In the genomic region with DNA sequence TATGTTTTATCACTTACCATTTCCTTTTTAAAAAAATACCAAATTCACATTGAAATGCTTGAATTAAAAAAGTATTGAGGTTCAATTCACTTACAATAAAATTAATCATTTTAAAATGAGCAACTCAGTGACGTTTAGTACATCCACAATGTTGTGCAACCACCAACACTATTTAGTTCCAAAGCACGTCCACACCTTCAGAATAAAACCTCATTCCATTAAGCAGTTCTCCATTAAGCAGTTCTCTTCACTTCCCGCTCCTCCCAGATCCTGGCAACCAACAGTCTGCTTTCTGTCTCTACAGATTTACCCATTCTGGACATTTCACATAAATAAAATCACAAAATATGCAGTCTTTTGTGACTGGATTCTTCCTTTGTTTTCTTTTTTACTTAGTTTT, we compare ENCODE assay signal across 25 cellular contexts. TPM values are rescaled to one million over a fixed set of nuclear protein-coding genes. Genes with fewer than 3 reads are reported as not detected.
"Had no signal": no experiment of that assay in that cellular context is flagged by ENCODE, and none has a peak within 500 bp of the region (broad histone marks: within the 10 kb centered on the region; RNA-seq: fewer than 3 reads in every experiment).

No MANE protein-coding gene starts in this region.

- H3K4me1 ChIP-seq: left lung, lower lobe of right lung, right atrium auricular region, right lobe of liver, stomach, testis, thyroid gland, upper lobe of left lung, vagina had no signal

- DNase-seq: left colon; mammary epithelial cell; mesenchymal stem cell; naive B cell; natural killer cell; ovary; stimulated activated CD4-positive, alpha-beta T cell treated with anti-CD3 and anti-CD28 coated beads, Interleukin-2, amount 100 ng/mL, for 24 hours; stimulated activated CD4-positive, alpha-beta T cell treated with anti-CD3 and anti-CD28 coated beads, Interleukin-4, amount 100 ng/mL, for 1 hour; stimulated activated naive B cell treated with anti-CD40 and anti-IgM and Interleukin-4, amounts not matched to agents 10 μg/mL and 1 μg/mL and 100 μg/mL, for 72 hours; stimulated activated naive CD8-positive, alpha-beta T cell treated with anti-CD3 and anti-CD28 coated beads, Interleukin-15, Interleukin-2, amounts not matched to agents 100 U/mL and 50 U/mL, for 24 hours; stomach; testis; thyroid gland; transverse colon; upper lobe of left lung had no signal

- H3K27me3 Mint-ChIP-seq: progenitor cell of endocrine pancreas had no signal

- H3K9me3 ChIP-seq: left lung, lower lobe of right lung, ovary, right atrium auricular region, right lobe of liver, stomach, testis, thyroid gland, transverse colon, upper lobe of left lung, vagina had no signal

- H3K27ac ChIP-seq: left lung, lower lobe of right lung, ovary, right atrium auricular region, right lobe of liver, stomach, testis, thyroid gland, transverse colon, upper lobe of left lung, vagina had no signal

- H3K9me3 Mint-ChIP-seq: natural killer cell had no signal

- H3K36me3 Mint-ChIP-seq: naive B cell; natural killer cell; stimulated activated naive B cell treated with anti-CD40 and anti-IgM and Interleukin-4, amounts not matched to agents 10 μg/mL and 1 μg/mL and 100 μg/mL, for 72 hours had no signal

- H3K4me3 ChIP-seq: left lung, lower lobe of right lung, ovary, right atrium auricular region, right lobe of liver, smooth muscle cell, stomach, testis, thyroid gland, transverse colon, upper lobe of left lung, vagina had no signal

- H3K36me3 ChIP-seq: left lung, lower lobe of right lung, ovary, right atrium auricular region, right lobe of liver, stomach, thyroid gland, transverse colon, upper lobe of left lung, vagina had no signal

- H3K4me1 Mint-ChIP-seq: naive B cell; natural killer cell; stimulated activated naive B cell treated with anti-CD40 and anti-IgM and Interleukin-4, amounts not matched to agents 10 μg/mL and 1 μg/mL and 100 μg/mL, for 72 hours had no signal

- H3K27ac Mint-ChIP-seq: natural killer cell; progenitor cell of endocrine pancreas; stimulated activated naive B cell treated with anti-CD40 and anti-IgM and Interleukin-4, amounts not matched to agents 10 μg/mL and 1 μg/mL and 100 μg/mL, for 72 hours had no signal

- H3K27me3 ChIP-seq: left lung, ovary, right atrium auricular region, right lobe of liver, stomach, testis, thyroid gland, transverse colon, upper lobe of left lung, vagina had no signal

- FAIRE-seq: kidney had no signal

- H3K4me3 Mint-ChIP-seq: natural killer cell; stimulated activated naive B cell treated with anti-CD40 and anti-IgM and Interleukin-4, amounts not matched to agents 10 μg/mL and 1 μg/mL and 100 μg/mL, for 72 hours had no signal

- ATAC-seq: left colon; left lung; lower lobe of right lung; natural killer cell; right lobe of liver; stimulated activated naive B cell treated with anti-CD40 and anti-IgM and Interleukin-4, amounts not matched to agents 10 μg/mL and 1 μg/mL and 100 μg/mL, for 72 hours; stimulated activated naive CD8-positive, alpha-beta T cell treated with anti-CD3 and anti-CD28 coated beads, Interleukin-15, Interleukin-2, amounts not matched to agents 100 U/mL and 50 U/mL, for 24 hours had no signal

- H3K4me2 ChIP-seq: smooth muscle cell had no signal

RNA-seq across cellular contexts. Expression of gene GNG4, which starts 41.3 kb away (rescaled TPM):
- total RNA-seq: kidney, left lung, lower lobe of right lung, pulmonary artery endothelial cell, right atrium auricular region had no signal
- polyA plus RNA-seq: liver had no signal
